32 cellular contexts compared by ENCODE assay signal in genomic region chr16:89280546-89281188, GRCh38.
"Had no signal": no experiment of that assay in that cellular context is flagged by ENCODE, and none has a peak within 500 bp of the region (broad histone marks: within the 10 kb centered on the region; RNA-seq: fewer than 3 reads in every experiment).

No MANE protein-coding gene starts in this region.

- ATAC-seq: activated CD4-positive, CD25-positive, alpha-beta regulatory T cell treated with anti-CD3 and anti-CD28 coated beads, Interleukin-2, amount 50 U/mL, for 24 hours; activated naive CD4-positive, alpha-beta T cell treated with anti-CD3 and anti-CD28 coated beads, Interleukin-2, amount 50 U/mL, for 72 hours; activated T-helper 17 cell treated with anti-CD3 and anti-CD28 coated beads, Interleukin-2, amount 50 U/mL, for 72 hours; naive thymus-derived CD8-positive, alpha-beta T cell; pancreas; stimulated activated naive B cell treated with anti-CD40 and anti-IgM and Interleukin-4, amounts not matched to agents 10 μg/mL and 1 μg/mL and 100 μg/mL, for 72 hours; upper lobe of right lung had no signal

- H3K27me3 ChIP-seq: breast epithelium, pancreas, stomach, tibial artery, upper lobe of right lung had no signal

- FAIRE-seq: colon, frontal cortex, keratinocyte, pancreas had no signal

- DNase-seq: activated CD4-positive, alpha-beta T cell treated with anti-CD3 and anti-CD28 coated beads for 48 hours; activated CD4-positive, alpha-beta T cell treated with anti-CD3 and anti-CD28 coated beads, Interleukin-2, amount 50 U/mL, for 48 hours; activated CD8-positive, alpha-beta memory T cell treated with anti-CD3 and anti-CD28 coated beads, Interleukin-2, amount 50 U/mL, for 4 hours; activated gamma-delta T cell treated with Interleukin-2 at 50 U/mL for 16 hours; activated T-cell treated with anti-CD3 and anti-CD28 coated beads, Interleukin-2, amount 50 U/mL, for 1 hour; central memory CD4-positive, alpha-beta T cell; dermis blood vessel endothelial cell; effector CD4-positive, alpha-beta T cell; hippocampal formation; lower lobe of right lung; mesenchymal stem cell; naive thymus-derived CD8-positive, alpha-beta T cell; nucleus accumbens; retina; stimulated activated CD4-positive, alpha-beta T cell treated with anti-CD3 and anti-CD28 coated beads, Interleukin-1b, Interleukin-23, amount 100 ng/mL, for 48 hours; stimulated activated CD4-positive, alpha-beta T cell treated with anti-CD3 and anti-CD28 coated beads, Interleukin-4, amount 100 ng/mL, for 4 hours; stimulated activated CD8-positive, alpha-beta memory T cell treated with anti-CD3 and anti-CD28 coated beads, Interleukin-4, amount 100 ng/mL, for 48 hours; stimulated activated naive B cell treated with anti-CD40 and anti-IgM and Interleukin-4, amounts not matched to agents 10 μg/mL and 1 μg/mL and 100 μg/mL, for 72 hours; stomach; tibial artery; upper lobe of right lung had no signal

- H3K4me1 ChIP-seq: breast epithelium, lower lobe of right lung, pancreas, prostate gland, stomach, tibial artery, upper lobe of right lung had no signal

- H3K4me3 ChIP-seq: breast epithelium, lower lobe of right lung, pancreas, prostate gland, smooth muscle cell, stomach, tibial artery, upper lobe of right lung had no signal

- H3K4me2 ChIP-seq: smooth muscle cell had no signal

- H3K9me3 ChIP-seq: breast epithelium, lower lobe of right lung, pancreas, prostate gland, stomach, tibial artery, upper lobe of right lung had no signal

- H3K27ac ChIP-seq: breast epithelium, lower lobe of right lung, pancreas, prostate gland, stomach, tibial artery, upper lobe of right lung, VCaP had no signal
